Comparison of ENCODE assay signal across 28 cellular contexts in the genomic region with DNA sequence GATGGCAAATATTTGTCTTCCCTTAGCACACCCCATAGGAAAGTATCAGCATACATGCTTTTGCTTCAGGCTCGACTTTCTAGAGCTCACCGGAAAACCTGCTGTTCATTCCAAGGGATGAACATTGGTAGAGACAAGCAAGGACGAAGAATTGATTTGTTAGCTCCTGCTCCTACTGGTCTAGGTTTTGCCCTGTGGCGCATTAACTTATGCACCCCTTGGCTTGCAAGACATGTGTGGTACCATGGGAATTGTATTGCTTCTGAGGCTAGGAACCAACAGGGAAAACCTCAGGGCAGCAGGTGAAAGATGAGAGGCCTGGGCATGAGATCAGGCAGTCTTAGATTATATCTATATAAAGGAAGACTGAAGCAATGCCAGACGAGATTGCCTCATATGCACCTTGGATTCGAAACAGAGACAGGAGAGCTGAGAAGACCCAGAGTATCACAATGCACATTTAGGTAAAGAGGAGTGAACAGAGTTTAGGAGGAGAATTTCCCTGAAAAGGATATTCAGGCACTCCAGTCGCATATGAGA.
DNase-seq lines count a peak whose midpoint lies in the region; ATAC-seq, FAIRE-seq and TF ChIP-seq lines count a peak whose summit lies in the region.
"Had no signal": no experiment of that assay in that cellular context is flagged by ENCODE, and none has a peak within 500 bp of the region (broad histone marks: within the 10 kb centered on the region; RNA-seq: fewer than 3 reads in every experiment).

No MANE protein-coding gene starts in this region.

- no peaks in the 10 kb centered on the region for H3K27me3 ChIP-seq in bronchial epithelial cell (ENCODE audit: control insufficient read depth, insufficient read depth, low read length)
- H3K27me3 ChIP-seq in foreskin keratinocyte, result no peaks in the 10 kb centered on the region
- H3K27me3 ChIP-seq: BE2C, BLaER1 had no signal

- no peaks in the 10 kb centered on the region for H3K4me1 ChIP-seq in foreskin keratinocyte
- H3K4me1 ChIP-seq: BE2C, BLaER1 had no signal

- no peak for FAIRE-seq in bronchial epithelial cell (lab: Jason Lieb, UNC)
- FAIRE-seq: A204.1, GM12878, GM12892, GM18507, GM19239 had no signal

- H3K27ac ChIP-seq in foreskin keratinocyte, result no peak overlapping the region
- H3K27ac ChIP-seq: BLaER1 had no signal

- H3K36me3 ChIP-seq in bronchial epithelial cell (ENCODE audit: control insufficient read depth, insufficient read depth, low read length), result no peaks in the 10 kb centered on the region
- H3K36me3 ChIP-seq: BE2C, BLaER1 had no signal

- no peak overlapping the region for H3K4me3 ChIP-seq in bronchial epithelial cell (ENCODE audit: low read depth, low read length)
- H3K4me3 ChIP-seq: BLaER1, GM12878 had no signal

- peak; percentile 35 for ATAC-seq in foreskin keratinocyte
- ATAC-seq in GM19467 (IDR thresholded peaks at IDR 0.05; ENCODE audit: unreplicated experiment), result no peak
- no peak for ATAC-seq in HG03025 (IDR thresholded peaks at IDR 0.05; ENCODE audit: low FRiP score, unreplicated experiment)
- no peak for ATAC-seq in omental fat pad (ENCODE audit: low FRiP score)
- ATAC-seq: GM12878 had no signal

- TF ChIP-seq CTCF in bronchial epithelial cell (IDR thresholded peaks at IDR 0.05; ENCODE audit: insufficient read depth, low read length, severe bottlenecking), result no peak
- no peak for TF ChIP-seq CTCF in foreskin keratinocyte (conservative IDR thresholded peaks at IDR 0.05)
- TF ChIP-seq CTCF in omental fat pad (IDR thresholded peaks at IDR 0.05), result no peak

- DNase-seq in bronchial epithelial cell (ENCODE audit: low read depth) (peak; percentile 15), foreskin keratinocyte (peak; percentile 75 to 84), myocyte (ENCODE audit: low read depth) (peak; percentile 43), activated T-cell treated with anti-CD3 and anti-CD28 coated beads for 4 hours (no peak), omental fat pad (ENCODE audit: low spot score) (no peak)
- DNase-seq: 8988T; ACHN; BE2C; C1 segment of cervical spinal cord; CD4-positive, alpha-beta memory T cell; CD4-positive, CD25-positive, alpha-beta regulatory T cell; CD8-positive, alpha-beta memory T cell; COR-L47; DMS 273 treated with DMSO at 0.1 percent for 48 hours; DMS153; DMS53; DMS79; DND-41; EL; GDM1 had no signal

Comparison
In these comparisons a context has a peak if more than half of its experiments do, and no peak if none do; other contexts are left out.
1. DNase-seq: peak in bronchial epithelial cell (single experiment), foreskin keratinocyte (2 of 2) and myocyte (single experiment); none in activated T-cell treated with anti-CD3 and anti-CD28 coated beads for 4 hours (single experiment) and omental fat pad (single experiment).